ENCODE assay signal across 1 cellular context in genomic region chr17:58993322-58993721, GRCh38.
TF ChIP-seq lines count a peak whose summit lies in the region.

No MANE protein-coding gene starts in this region.

TF ChIP-seq in GM23338, 12 proteins besides CTCF, POLR2A, EP300 and RAD21 (continued from another document):
- TF ChIP-seq ZNF462 (CRISPR knock-in tag; IDR thresholded peaks at IDR 0.05) (no peak), POLR2AphosphoS5 (IDR thresholded peaks at IDR 0.05; ENCODE audit: low read depth) (no peak), REST (IDR thresholded peaks at IDR 0.05; ENCODE audit: unreplicated experiment) (no peak), ZNF114 (CRISPR knock-in tag; IDR thresholded peaks at IDR 0.05) (no peak), EZH2phosphoT487 (IDR thresholded peaks at IDR 0.05; ENCODE audit: unreplicated experiment) (no peak), JUNB (IDR thresholded peaks at IDR 0.05; ENCODE audit: unreplicated experiment) (no peak), ZNF331 (CRISPR knock-in tag; IDR thresholded peaks at IDR 0.05; ENCODE audit: low read depth) (no peak), ETS1 (IDR thresholded peaks at IDR 0.05) (no peak), CREB1 (CRISPR knock-in tag; IDR thresholded peaks at IDR 0.05; ENCODE audit: low read depth) (no peak), NANOG (IDR thresholded peaks at IDR 0.05; ENCODE audit: borderline replicate concordance) (no peak), EZH2 (IDR thresholded peaks at IDR 0.05; ENCODE audit: low read depth, unreplicated experiment) (no peak)
